Comparison of ENCODE assay signal across 8 cellular contexts in genomic region chr1:98051065-98051675, GRCh38.
A peak's percentile ranks its signal among the peaks of the same experiment; 100 is the strongest.
DNase-seq lines count a peak whose midpoint lies in the region; ATAC-seq and TF ChIP-seq lines count a peak whose summit lies in the region.

No MANE protein-coding gene starts in this region.

- TF ChIP-seq CTCF in AG09309 (IDR thresholded peaks at IDR 0.05; ENCODE audit: control insufficient read depth, insufficient read depth, low read depth, low read length, missing control alignments): peak; percentile 89
- peak; percentile 95 for TF ChIP-seq CTCF in endodermal cell (conservative IDR thresholded peaks at IDR 0.05)
- TF ChIP-seq CTCF in mucosa of descending colon (IDR thresholded peaks at IDR 0.05): peak; percentile 73
- TF ChIP-seq CTCF in stomach (IDR thresholded peaks at IDR 0.05): peak in 5 of 7 experiments; percentile 58 to 81 (median 77)

- H3K4me1 ChIP-seq in endodermal cell (ENCODE audit: control insufficient read depth, insufficient read depth, low read length) (no peaks in the 10 kb centered on the region), mucosa of descending colon (ENCODE audit: low read depth) (peaks cover 9% of the 10 kb centered on the region), stomach (peaks cover 9 to 29% (median 23%) of the 10 kb centered on the region in 4 donors)

- H3K27me3 Mint-ChIP-seq in activated CD4-positive, alpha-beta memory T cell treated with anti-CD3 and anti-CD28 coated beads, Interleukin-2, amount 10 ng/mL, durations not matched to agents 7 days and 5 days: peaks cover 73% of the 10 kb centered on the region
- H3K27me3 Mint-ChIP-seq in endodermal cell (ENCODE audit: insufficient read depth): peaks cover 94% of the 10 kb centered on the region

- H3K36me3 ChIP-seq in endodermal cell (ENCODE audit: control insufficient read depth, insufficient read depth, low read length) (no peaks in the 10 kb centered on the region), mucosa of descending colon (ENCODE audit: low read depth) (no peaks in the 10 kb centered on the region), stomach (no peaks in the 10 kb centered on the region)

- H3K27ac ChIP-seq in endodermal cell (ENCODE audit: low read depth, low read length) (no peak overlapping the region), stomach (no peak overlapping the region)

- no peak overlapping the region for H3K4me3 ChIP-seq in AG09309 (ENCODE audit: control insufficient read depth, low read depth, low read length)
- no peak overlapping the region for H3K4me3 ChIP-seq in endodermal cell (ENCODE audit: low read length)
- H3K4me3 ChIP-seq in mucosa of descending colon: no peak overlapping the region
- no peak overlapping the region for H3K4me3 ChIP-seq in stomach

- CTCF ChIA-PET in activated CD4-positive, alpha-beta memory T cell treated with anti-CD3 and anti-CD28 coated beads, Interleukin-2, amount 10 ng/mL, durations not matched to agents 7 days and 5 days (lab: Charles Lee): interaction anchor here (1.1 to 1.6 kb wide), 7 partner anchors 9 to 808 kb away, joined by 3 to 7 read pairs (median 3); no protein-coding TSS in a partner anchor

- H3K9me3 ChIP-seq in endodermal cell (ENCODE audit: control insufficient read depth, low read length) (no peaks in the 10 kb centered on the region), mucosa of descending colon (no peaks in the 10 kb centered on the region), stomach (no peaks in the 10 kb centered on the region)

- no peak for TF ChIP-seq EP300 in stomach (IDR thresholded peaks at IDR 0.05)

- peak; percentile 49 for ATAC-seq in GM18508 (IDR thresholded peaks at IDR 0.05; ENCODE audit: insufficient read depth, unreplicated experiment)
- peak; percentile 72 for ATAC-seq in HG03378 (IDR thresholded peaks at IDR 0.05; ENCODE audit: unreplicated experiment)
- peak; percentile 52 for ATAC-seq in mucosa of descending colon

- WGBS in endodermal cell (ENCODE audit: insufficient coverage in 1 of 2, insufficient read length in 1 of 2), 2 experiments: 0% methylated on average over 1 of the region's 1 CpG
- WGBS in stomach, 5 donors: 0% methylated on average over 1 of the region's 1 CpG

- no peak overlapping the region for H3K4me3 Mint-ChIP-seq in activated CD4-positive, alpha-beta memory T cell treated with anti-CD3 and anti-CD28 coated beads, Interleukin-2, amount 10 ng/mL, durations not matched to agents 7 days and 5 days
- H3K4me3 Mint-ChIP-seq in endodermal cell: no peak overlapping the region

- POLR2A ChIA-PET in activated CD4-positive, alpha-beta memory T cell treated with anti-CD3 and anti-CD28 coated beads, Interleukin-2, amount 10 ng/mL, durations not matched to agents 7 days and 5 days (lab: Charles Lee): no interaction called here

- no peak overlapping the region for H3K9ac ChIP-seq in endodermal cell (ENCODE audit: extremely low read depth, low read length, poor library complexity, severe bottlenecking)

- DNase-seq in AG09309 (ENCODE audit: low read depth) (no peak), NCI-H748 (lab: John Stamatoyannopoulos, UW; ENCODE audit: unreplicated experiment) (peak; percentile 73), endodermal cell (peak; percentile 92), mucosa of descending colon (peak in 2 of 3 donors; percentile 70 to 86), stomach (peak; percentile 72)
- DNase-seq in activated CD4-positive, alpha-beta memory T cell treated with anti-CD3 and anti-CD28 coated beads, Interleukin-2, amount 10 ng/mL, durations not matched to agents 7 days and 5 days: peak; percentile 81

- H3K36me3 Mint-ChIP-seq in activated CD4-positive, alpha-beta memory T cell treated with anti-CD3 and anti-CD28 coated beads, Interleukin-2, amount 10 ng/mL, durations not matched to agents 7 days and 5 days (ENCODE audit: low read depth): peaks cover 3% of the 10 kb centered on the region
- H3K36me3 Mint-ChIP-seq in endodermal cell (ENCODE audit: low read depth): no peaks in the 10 kb centered on the region

- H3K27ac Mint-ChIP-seq in activated CD4-positive, alpha-beta memory T cell treated with anti-CD3 and anti-CD28 coated beads, Interleukin-2, amount 10 ng/mL, durations not matched to agents 7 days and 5 days: no peak overlapping the region
- H3K27ac Mint-ChIP-seq in endodermal cell: no peak overlapping the region

- peaks cover 34% of the 10 kb centered on the region for H3K4me1 Mint-ChIP-seq in activated CD4-positive, alpha-beta memory T cell treated with anti-CD3 and anti-CD28 coated beads, Interleukin-2, amount 10 ng/mL, durations not matched to agents 7 days and 5 days
- peaks cover 15% of the 10 kb centered on the region for H3K4me1 Mint-ChIP-seq in endodermal cell

- no peak for TF ChIP-seq POLR2A in stomach (IDR thresholded peaks at IDR 0.05)

- H3K27me3 ChIP-seq in endodermal cell (ENCODE audit: control insufficient read depth, insufficient read depth, low read length, poor library complexity, severe bottlenecking) (peaks cover 87% of the 10 kb centered on the region), stomach (peaks cover 11 to 99% (median 50%) of the 10 kb centered on the region in 3 donors)

- H3K9me3 Mint-ChIP-seq in activated CD4-positive, alpha-beta memory T cell treated with anti-CD3 and anti-CD28 coated beads, Interleukin-2, amount 10 ng/mL, durations not matched to agents 7 days and 5 days: no peaks in the 10 kb centered on the region
- no peaks in the 10 kb centered on the region for H3K9me3 Mint-ChIP-seq in endodermal cell

- intact Hi-C loops in mucosa of descending colon (cut with DNase I, micrococcal nuclease): loop anchor here (5.0 to 10.0 kb wide), 2 partner anchors 1084 to 1086 kb away; no protein-coding TSS in a partner anchor
- intact Hi-C loops in stomach (cut with DNase I; ENCODE audit: low total_unique reads): loop anchor here (10.0 kb wide), 1 partner anchor 1086 kb away; no protein-coding TSS in a partner anchor
